1 cellular context compared by ENCODE assay signal in genomic region chr1:115051850-115052249, GRCh38.
TF ChIP-seq lines count a peak whose summit lies in the region.

No MANE protein-coding gene starts in this region.

TF ChIP-seq in GM12878, 131 proteins besides CTCF, POLR2A, EP300 and RAD21 (continued from another document):
- TF ChIP-seq ELK1 (IDR thresholded peaks at IDR 0.05; ENCODE audit: low read depth, low read length) = no peak
- TF ChIP-seq JUND (IDR thresholded peaks at IDR 0.05; ENCODE audit: low read depth, low read length) = no peak
- TF ChIP-seq YY1 (IDR thresholded peaks at IDR 0.05; ENCODE audit: low read depth, low read length) = no peak
TF ChIP-seq in GM12878: peak in this region for 0.
